In genomic region chr6:82195619-82196018, GRCh38 we compare ENCODE assay signal across 31 cellular contexts.
"Had no signal": no experiment of that assay in that cellular context is flagged by ENCODE, and none has a peak within 500 bp of the region (broad histone marks: within the 10 kb centered on the region; RNA-seq: fewer than 3 reads in every experiment).

No MANE protein-coding gene starts in this region.

- H3K9me3 ChIP-seq: esophagus muscularis mucosa, gastrocnemius medialis had no signal

- H3K27ac ChIP-seq: brain microvascular endothelial cell, esophagus muscularis mucosa, foreskin keratinocyte, gastrocnemius medialis had no signal

- H3K4me3 ChIP-seq: esophagus muscularis mucosa, gastrocnemius medialis had no signal

- H3K27me3 ChIP-seq: brain microvascular endothelial cell, esophagus muscularis mucosa, foreskin keratinocyte, gastrocnemius medialis had no signal

- DNase-seq: activated CD4-positive, alpha-beta memory T cell treated with anti-CD3 and anti-CD28 coated beads for 36 hours; activated CD4-positive, alpha-beta T cell treated with anti-CD3 and anti-CD28 coated beads for 36 hours; activated CD4-positive, alpha-beta T cell treated with anti-CD3 and anti-CD28 coated beads, Interleukin-2, amount 10 ng/mL, durations not matched to agents 24 days and 14 days; activated CD4-positive, CD25-positive, alpha-beta regulatory T cell; activated CD4-positive, CD25-positive, alpha-beta regulatory T cell treated with anti-CD3 and anti-CD28 coated beads, Interleukin-2, amount 50 U/mL, for 72 hours; activated CD8-positive, alpha-beta memory T cell treated with anti-CD3 and anti-CD28 coated beads, Interleukin-2, amount 10 ng/mL, durations not matched to agents 7 days and 5 days; activated CD8-positive, alpha-beta memory T cell treated with anti-CD3 and anti-CD28 coated beads, Interleukin-2, amount 50 U/mL, for 4 hours; activated CD8-positive, alpha-beta T cell treated with anti-CD3 and anti-CD28 coated beads, Interleukin-2, amount 10 ng/mL, durations not matched to agents 7 days and 5 days; activated effector memory CD4-positive, alpha-beta T cell treated with anti-CD3 and anti-CD28 coated beads, Interleukin-2, amount 50 U/mL, for 16 hours; activated naive CD4-positive, alpha-beta T cell; activated naive CD4-positive, alpha-beta T cell treated with anti-CD3 and anti-CD28 coated beads, Interleukin-2, amount 10 ng/mL, durations not matched to agents 7 days and 5 days; activated naive CD8-positive, alpha-beta T cell treated with anti-CD3 and anti-CD28 coated beads, Interleukin-2, amount 10 ng/mL, durations not matched to agents 7 days and 5 days; activated T-cell treated with anti-CD3 and anti-CD28 coated beads, Interleukin-2, amount 50 U/mL, for 1 hour; activated T-cell treated with anti-CD3 and anti-CD28 coated beads, Interleukin-2, amount 50 U/mL, for 48 hours; amniotic stem cell; anterior cingulate cortex; brain microvascular endothelial cell; caudate nucleus; cortex of kidney; dermis blood vessel endothelial cell; effector CD4-positive, alpha-beta T cell; effector memory CD8-positive, alpha-beta T cell; erythroblast; foreskin keratinocyte; gastrocnemius medialis; glutamatergic neuron; T-helper 2 cell had no signal

- FAIRE-seq: astrocyte, bronchial epithelial cell, colon had no signal

- H3K4me1 ChIP-seq: esophagus muscularis mucosa, foreskin keratinocyte, gastrocnemius medialis had no signal
